Comparison of ENCODE assay signal across 8 cellular contexts in genomic region chr3:81218023-81218422, GRCh38.
DNase-seq lines count a peak whose midpoint lies in the region; ATAC-seq, FAIRE-seq and TF ChIP-seq lines count a peak whose summit lies in the region.

No MANE protein-coding gene starts in this region.

- H3K9ac ChIP-seq in keratinocyte (ENCODE audit: control insufficient read depth, extremely low read depth, insufficient read depth, low read length) = no peak overlapping the region

- 8 to 32% (median 20%) methylated on average over 1 of the region's 1 CpG for WGBS in heart left ventricle, 4 donors

- H3K79me2 ChIP-seq in keratinocyte (ENCODE audit: control insufficient read depth, insufficient read depth, low read length) = no peaks in the 10 kb centered on the region

- H3K4me1 ChIP-seq in keratinocyte (ENCODE audit: control insufficient read depth, extremely low read depth, insufficient read depth, low read length) = peaks cover 7% of the 10 kb centered on the region
- no peaks in the 10 kb centered on the region for H3K4me1 ChIP-seq in heart left ventricle

- TF ChIP-seq CTCF in HFFc6 (IDR thresholded peaks at IDR 0.05) (peak; percentile 58; the same call in 1 of the 2 replicates), keratinocyte (optimal IDR thresholded peaks at IDR 0.05 in 1 of 3, IDR thresholded peaks at IDR 0.05 in 1 of 3, conservative IDR thresholded peaks at IDR 0.05 in 1 of 3; ENCODE audit: extremely low read depth in 1 of 3, insufficient read depth in 2 of 3, low read length in 3 of 3) (peak; percentile 16 to 44 (median 31)), heart left ventricle (IDR thresholded peaks at IDR 0.05) (peak in 2 of 12 donors; percentile 18 to 20)

- peak; percentile 20 for DNase-seq in COR-L47 (lab: John Stamatoyannopoulos, UW)
- peak; percentile 8 for DNase-seq in HFFc6
- peak; percentile 35 for DNase-seq in SK-MEL-5 (ENCODE audit: low read depth, low spot score)
- DNase-seq in keratinocyte (ENCODE audit: low read depth, low spot score) = no peak
- DNase-seq in stimulated activated CD8-positive, alpha-beta memory T cell treated with anti-CD3 and anti-CD28 coated beads, Interleukin-4, amount 100 ng/mL, for 48 hours = no peak
- DNase-seq in UCSD-AML1 (lab: John Stamatoyannopoulos, UW; ENCODE audit: unreplicated experiment) = no peak
- no peak for DNase-seq in heart left ventricle

- ATAC-seq in GM19328 (IDR thresholded peaks at IDR 0.05; ENCODE audit: unreplicated experiment) (no peak), heart left ventricle (no peak)

- dilution Hi-C loops in keratinocyte (cut with MboI; ENCODE audit: extremely low pct_ligation_motif_present, low sequenced_read_pairs) = no loop called here

- FAIRE-seq in keratinocyte (lab: Jason Lieb, UNC) = no peak

- in situ Hi-C loops in SK-MEL-5 (cut with HindIII; ENCODE audit: low pct_unique_long_range_greater_than_20kb, low sequenced_read_pairs) = no loop called here

- no peak for TF ChIP-seq POLR2A in heart left ventricle (IDR thresholded peaks at IDR 0.05)

- no peak overlapping the region for H3K4me2 ChIP-seq in keratinocyte (ENCODE audit: control insufficient read depth, extremely low read depth, insufficient read depth, low read depth, low read length)

- H3K9me1 ChIP-seq in keratinocyte (ENCODE audit: control insufficient read depth, extremely low read depth, insufficient read depth, low read length) = no peaks in the 10 kb centered on the region

- H3K4me3 ChIP-seq in keratinocyte (ENCODE audit: control insufficient read depth in 2 of 3, extremely low read depth in 1 of 3, insufficient read depth in 2 of 3, low read depth in 1 of 3, low read length in 3 of 3) (no peak overlapping the region), heart left ventricle (no peak overlapping the region)

- H3K27me3 Mint-ChIP-seq in HFFc6 (ENCODE audit: insufficient read depth) = peaks cover 4% of the 10 kb centered on the region; the same call in 1 of the 2 replicates

- peaks cover 10% of the 10 kb centered on the region; the same call in 1 of the 2 replicates for H3K4me1 Mint-ChIP-seq in HFFc6 (ENCODE audit: low read depth)

- no peak overlapping the region for H3K27ac Mint-ChIP-seq in HFFc6

- no peaks in the 10 kb centered on the region for H3K27me3 ChIP-seq in keratinocyte (ENCODE audit: control insufficient read depth, extremely low read depth, insufficient read depth, low read length)
- H3K27me3 ChIP-seq in heart left ventricle = no peaks in the 10 kb centered on the region

- H3K9me3 Mint-ChIP-seq in HFFc6 = no peaks in the 10 kb centered on the region

- intact Hi-C loops in heart left ventricle (cut with DNase I) = no loop called here

- no peaks in the 10 kb centered on the region for H4K20me1 ChIP-seq in keratinocyte (ENCODE audit: control insufficient read depth, extremely low read depth, insufficient read depth, low read length)

- no peak overlapping the region for H3K27ac ChIP-seq in keratinocyte (ENCODE audit: control insufficient read depth, insufficient read depth, low read length)
- H3K27ac ChIP-seq in heart left ventricle = no peak overlapping the region

- H3K36me3 ChIP-seq in keratinocyte (ENCODE audit: control insufficient read depth in 2 of 2, extremely low read depth in 1 of 2, insufficient read depth in 2 of 2, low read length in 2 of 2) (no peaks in the 10 kb centered on the region), heart left ventricle (no peaks in the 10 kb centered on the region)

- H3K4me3 Mint-ChIP-seq in HFFc6 = no peak overlapping the region

- no peaks in the 10 kb centered on the region for H3K36me3 Mint-ChIP-seq in HFFc6 (ENCODE audit: low read depth)

- H2AFZ ChIP-seq in keratinocyte (ENCODE audit: control insufficient read depth, low read length) = no peak overlapping the region

- H3K9me3 ChIP-seq in keratinocyte (ENCODE audit: control insufficient read depth, low read depth, low read length) (no peaks in the 10 kb centered on the region), heart left ventricle (no peaks in the 10 kb centered on the region)

Comparison
In these comparisons a context has a peak if more than half of its experiments do, and no peak if none do; other contexts are left out.
1. DNase-seq: peak in COR-L47 (single experiment), HFFc6 (single experiment) and SK-MEL-5 (single experiment); none in keratinocyte (single experiment), stimulated activated CD8-positive, alpha-beta memory T cell treated with anti-CD3 and anti-CD28 coated beads, Interleukin-4, amount 100 ng/mL, for 48 hours (single experiment), UCSD-AML1 (single experiment) and heart left ventricle (0 of 5).